8 cellular contexts compared by ENCODE assay signal in the genomic region with DNA sequence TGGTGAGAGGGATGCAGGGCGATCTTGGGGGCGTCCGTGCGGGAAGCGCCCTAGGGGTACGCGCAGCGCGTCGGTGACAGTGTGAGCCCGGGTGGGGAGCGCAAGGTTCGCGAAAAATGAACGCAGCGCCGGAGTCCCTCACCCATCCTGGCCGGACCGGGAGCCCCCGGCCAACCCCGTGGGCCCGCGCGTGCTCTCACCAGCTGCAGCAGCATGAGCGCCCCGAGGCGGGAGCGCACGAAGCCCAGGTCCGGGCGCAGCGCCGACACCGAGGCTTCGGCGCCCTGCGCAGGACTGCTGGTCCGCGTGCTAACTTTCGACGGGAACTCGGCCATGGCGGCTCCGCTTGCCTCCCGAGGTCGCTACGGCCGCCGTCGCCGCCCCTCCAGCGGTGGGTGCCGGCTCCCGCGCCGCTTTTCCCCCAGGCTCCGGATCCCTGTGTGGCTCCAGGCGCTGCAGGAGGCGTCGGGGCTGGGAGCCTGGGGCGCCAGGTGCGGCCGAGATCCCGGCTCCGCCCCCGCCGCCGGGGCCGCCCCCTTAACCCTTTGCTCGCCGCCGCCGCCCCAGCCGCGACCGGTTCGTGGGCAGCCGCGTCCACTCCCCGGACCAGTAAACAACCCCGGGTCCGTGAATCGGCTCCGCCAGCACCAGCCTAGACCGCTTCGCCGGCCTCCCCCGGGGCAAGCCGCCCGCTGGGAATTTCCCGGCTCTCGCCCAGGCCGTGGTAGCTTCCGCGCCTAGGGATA. TPM values are rescaled to one million over a fixed set of nuclear protein-coding genes. Genes with fewer than 3 reads are reported as not detected.
DNase-seq lines count a peak whose midpoint lies in the region; ATAC-seq and TF ChIP-seq lines count a peak whose summit lies in the region.

A gene with protein sequence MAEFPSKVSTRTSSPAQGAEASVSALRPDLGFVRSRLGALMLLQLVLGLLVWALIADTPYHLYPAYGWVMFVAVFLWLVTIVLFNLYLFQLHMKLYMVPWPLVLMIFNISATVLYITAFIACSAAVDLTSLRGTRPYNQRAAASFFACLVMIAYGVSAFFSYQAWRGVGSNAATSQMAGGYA (minus strand): TSS at position 467 of the 746 bp plus-strand sequence. CDS start 132 bp downstream, at position 335.

- no peak for TF ChIP-seq EP300 in transverse colon (IDR thresholded peaks at IDR 0.05; ENCODE audit: low read depth)

- peak; percentile 76 for ATAC-seq in activated T-helper 17 cell treated with anti-CD3 and anti-CD28 coated beads, Interleukin-2, amount 50 U/mL, for 72 hours (replicated peaks)
- ATAC-seq in naive B cell (ENCODE audit: low read depth in 2 of 2) (peak; percentile 65 to 69), GM19023 (IDR thresholded peaks at IDR 0.05; ENCODE audit: unreplicated experiment) (no peak)

- TF ChIP-seq POLR2A in transverse colon (IDR thresholded peaks at IDR 0.05): peak; percentile 44

- in situ Hi-C loops in transverse colon (cut with MboI; ENCODE audit: low pct_ligation_motif_present in 1 of 4, low pct_unique_long_range_greater_than_20kb in 1 of 4, low sequenced_read_pairs in 3 of 4): no loop called here

- peak within 1 kb of the TSS; percentile 53 for H3K4me3 ChIP-seq in GM12875 (ENCODE audit: low read depth, low read length)
- H3K4me3 ChIP-seq in fibroblast of pulmonary artery (replicated peaks; ENCODE audit: low read depth, low read length): peak within 1 kb of the TSS; percentile 51
- peak within 1 kb of the TSS; percentile 46 to 73 (median 56) for H3K4me3 ChIP-seq in transverse colon

- peak; percentile 52 for DNase-seq in NCI-H2171 treated with DMSO at 0.1 percent for 48 hours (lab: John Stamatoyannopoulos, UW)
- DNase-seq in fibroblast of pulmonary artery (ENCODE audit: low read depth): no peak
- peak; percentile 23 for DNase-seq in naive B cell
- peak; percentile 59 for DNase-seq in transverse colon
- DNase-seq in OCI-M1 (lab: John Stamatoyannopoulos, UW): no peak

- intact Hi-C loops in transverse colon (cut with DNase I; ENCODE audit: low total_unique reads): no loop called here

- TF ChIP-seq CTCF in GM12875 (IDR thresholded peaks at IDR 0.05; ENCODE audit: borderline replicate concordance, insufficient read depth, low read depth, low read length) (no peak), fibroblast of pulmonary artery (IDR thresholded peaks at IDR 0.05; ENCODE audit: low read length, missing control alignments) (no peak), transverse colon (IDR thresholded peaks at IDR 0.05) (no peak)

- H3K36me3 ChIP-seq in transverse colon: no peaks in the 10 kb centered on the region

- H3K27me3 Mint-ChIP-seq in activated T-helper 17 cell treated with anti-CD3 and anti-CD28 coated beads, Interleukin-2, amount 50 U/mL, for 72 hours: peaks cover 4% of the 10 kb centered on the region
- peaks cover 30 to 65% (median 35%) of the 10 kb centered on the region in 3 donors for H3K27me3 Mint-ChIP-seq in naive B cell

- H3K27me3 ChIP-seq in transverse colon: peaks cover 23% of the 10 kb centered on the region

- peak within 1 kb of the TSS in 3 of 4 donors; percentile 22 to 66 (median 33) for H3K27ac ChIP-seq in transverse colon

- peaks cover 7% of the 10 kb centered on the region for H3K4me1 Mint-ChIP-seq in activated T-helper 17 cell treated with anti-CD3 and anti-CD28 coated beads, Interleukin-2, amount 50 U/mL, for 72 hours
- peaks cover 5 to 16% (median 13%) of the 10 kb centered on the region in 3 donors for H3K4me1 Mint-ChIP-seq in naive B cell

- no peaks in the 10 kb centered on the region for H3K9me3 ChIP-seq in transverse colon

- H3K9me3 Mint-ChIP-seq in activated T-helper 17 cell treated with anti-CD3 and anti-CD28 coated beads, Interleukin-2, amount 50 U/mL, for 72 hours: no peaks in the 10 kb centered on the region
- H3K9me3 Mint-ChIP-seq in naive B cell: no peaks in the 10 kb centered on the region

- H3K27ac Mint-ChIP-seq in activated T-helper 17 cell treated with anti-CD3 and anti-CD28 coated beads, Interleukin-2, amount 50 U/mL, for 72 hours: no peak within 1 kb of the TSS
- H3K27ac Mint-ChIP-seq in naive B cell: peak within 1 kb of the TSS in 1 of 6 donors; percentile 49

- 12% methylated on average over 55 of the region's 95 CpGs; no CpG with 5 or more reads in 1 of the 2 donors for WGBS in transverse colon (ENCODE audit: low coverage in 1 of 2), 2 donors

- no peaks in the 10 kb centered on the region for H3K36me3 Mint-ChIP-seq in activated T-helper 17 cell treated with anti-CD3 and anti-CD28 coated beads, Interleukin-2, amount 50 U/mL, for 72 hours (ENCODE audit: low read depth)
- H3K36me3 Mint-ChIP-seq in naive B cell: no peaks in the 10 kb centered on the region

- H3K4me3 Mint-ChIP-seq in activated T-helper 17 cell treated with anti-CD3 and anti-CD28 coated beads, Interleukin-2, amount 50 U/mL, for 72 hours: peak within 1 kb of the TSS; percentile 68
- peak within 1 kb of the TSS; percentile 63 to 86 (median 80) for H3K4me3 Mint-ChIP-seq in naive B cell

- peaks cover 5 to 27% (median 18%) of the 10 kb centered on the region in 4 donors for H3K4me1 ChIP-seq in transverse colon

RNA-seq across cellular contexts. Expression of the gene that starts here (rescaled TPM):
- not detected for total RNA-seq in activated T-helper 17 cell treated with anti-CD3 and anti-CD28 coated beads, Interleukin-2, amount 50 U/mL, for 72 hours
- polyA plus RNA-seq in naive B cell (ENCODE audit: low read depth in 6 of 6): under 1 TPM; 0.14 to 0.68 (median 0.52) TPM
- 10 to 100 TPM in 2 of 4 donors, 1 to 10 TPM in 2; 4.4 to 13.5 (median 9.6) TPM for total RNA-seq in transverse colon

Comparison
In these comparisons a context has a peak if more than half of its experiments do, and no peak if none do; other contexts are left out.
1. RNA of the gene that starts here (total RNA-seq): 4.4 to 13.5 TPM in transverse colon; not detected in activated T-helper 17 cell treated with anti-CD3 and anti-CD28 coated beads, Interleukin-2, amount 50 U/mL, for 72 hours; every median in the first group is over 4 times any median in the second.
2. Peak in ATAC-seq in activated T-helper 17 cell treated with anti-CD3 and anti-CD28 coated beads, Interleukin-2, amount 50 U/mL, for 72 hours; RNA of the gene not detected or under 1 TPM.
3. Peak in DNase-seq and ATAC-seq in naive B cell; RNA of the gene not detected or under 1 TPM.
4. DNase-seq: peak in NCI-H2171 treated with DMSO at 0.1 percent for 48 hours (single experiment) and transverse colon (single experiment); none in fibroblast of pulmonary artery (single experiment) and OCI-M1 (single experiment).
5. Peak in every context shown above with its lines, with median percentiles within 50 percentile points of each other: H3K4me3 ChIP-seq.